ENCODE assay signal across 10 cellular contexts in genomic region chr12:6333566-6333965, GRCh38. TPM values are rescaled to one million over a fixed set of nuclear protein-coding genes. Genes with fewer than 3 reads are reported as not detected.
DNase-seq lines count a peak whose midpoint lies in the region; ATAC-seq and TF ChIP-seq lines count a peak whose summit lies in the region.
"Had no signal": no experiment of that assay in that cellular context is flagged by ENCODE, and none has a peak within 500 bp of the region (broad histone marks: within the 10 kb centered on the region; RNA-seq: fewer than 3 reads in every experiment).

No MANE protein-coding gene starts in this region.

- peak in 3 of 5 donors; percentile 26 to 61 (median 49) for DNase-seq in CD8-positive, alpha-beta memory T cell
- DNase-seq in SK-MEL-5 (ENCODE audit: low read depth, low spot score), result peak; percentile 35
- DNase-seq in epithelial cell of prostate (ENCODE audit: low read depth, low spot score), result peak; percentile 84
- DNase-seq in gastrocnemius medialis, result no peak
- no peak for DNase-seq in HAP-1 (ENCODE audit: low spot score in 2 of 2)
- DNase-seq in anterior cingulate cortex (lab: John Stamatoyannopoulos, UW), result no peak
- DNase-seq in NCI-H1694 treated with DMSO at 0.1 percent for 48 hours (lab: John Stamatoyannopoulos, UW), result no peak

- peak overlapping the region; percentile 26 for H3K27ac ChIP-seq in CD8-positive, alpha-beta memory T cell (ENCODE audit: low read depth, low read length)
- peak overlapping the region; percentile 98 for H3K27ac ChIP-seq in epithelial cell of prostate
- peak overlapping the region; percentile 92 to 99 (median 96) for H3K27ac ChIP-seq in gastrocnemius medialis

- H3K36me3 ChIP-seq in CD8-positive, alpha-beta memory T cell (ENCODE audit: insufficient read depth, low read length), result peaks cover 57% of the 10 kb centered on the region
- peaks cover 0 to 60% of the 10 kb centered on the region in 2 donors for H3K36me3 ChIP-seq in gastrocnemius medialis
- peaks cover 50% of the 10 kb centered on the region for H3K36me3 ChIP-seq in HAP-1 (replicated peaks)

- intact Hi-C loops in gastrocnemius medialis (cut with DNase I; ENCODE audit: low total_unique reads), result no loop called here

- H3K27me3 Mint-ChIP-seq in CD8-positive, alpha-beta memory T cell, result peaks cover 0 to 4% of the 10 kb centered on the region in 2 donors

- TF ChIP-seq CTCF in gastrocnemius medialis (IDR thresholded peaks at IDR 0.05 in 4 of 5, conservative IDR thresholded peaks at IDR 0.05 in 1 of 5), result no peak

- peak overlapping the region in 5 of 8 donors; percentile 79 to 100 (median 93) for H3K27ac Mint-ChIP-seq in CD8-positive, alpha-beta memory T cell

- no peaks in the 10 kb centered on the region for H3K9me3 ChIP-seq in CD8-positive, alpha-beta memory T cell (ENCODE audit: low read length)
- H3K9me3 ChIP-seq in gastrocnemius medialis, result no peaks in the 10 kb centered on the region
- no peaks in the 10 kb centered on the region for H3K9me3 ChIP-seq in HAP-1

- TF ChIP-seq POLR2A in gastrocnemius medialis (IDR thresholded peaks at IDR 0.05), result no peak

- H3K4me3 ChIP-seq in CD8-positive, alpha-beta memory T cell (ENCODE audit: low read length), result no peak overlapping the region
- H3K4me3 ChIP-seq in gastrocnemius medialis, result no peak overlapping the region
- H3K4me3 ChIP-seq in HAP-1, result no peak overlapping the region

- in situ Hi-C loops in SK-MEL-5 (cut with HindIII; ENCODE audit: low pct_unique_long_range_greater_than_20kb, low sequenced_read_pairs) (no loop called here), gastrocnemius medialis (cut with MboI; ENCODE audit: low sequenced_read_pairs in 4 of 4) (loop anchor here in 2 of 4 donors (5.0 to 25.0 kb wide), 4 partner anchors 44 to 131 kb away; partner anchors contain the start of genes LTBR (in 1 of the 2), SCNN1A (in 1 of the 2), TAPBPL (in 1 of the 2) and VAMP1 (in 1 of the 2)), HAP-1 (cut with MboI; ENCODE audit: low sequenced_read_pairs) (no loop called here)

- peak overlapping the region in 3 of 7 donors; percentile 68 to 78 (median 77) for H3K4me3 Mint-ChIP-seq in CD8-positive, alpha-beta memory T cell

- POLR2A ChIA-PET in CD8-positive, alpha-beta memory T cell (lab: Charles Lee), result interaction anchor here (0.6 to 4.3 kb wide), 2 partner anchors 10 to 30 kb away, joined by 3 to 34 read pairs; no protein-coding TSS in a partner anchor

- H3K36me3 Mint-ChIP-seq in CD8-positive, alpha-beta memory T cell, result peaks cover 8 to 62% (median 22%) of the 10 kb centered on the region in 3 donors

- ATAC-seq in gastrocnemius medialis (no peak), GM21526 (IDR thresholded peaks at IDR 0.05; ENCODE audit: low FRiP score, unreplicated experiment) (no peak)

- H3K4me1 Mint-ChIP-seq in CD8-positive, alpha-beta memory T cell, result peaks cover 14 to 53% (median 45%) of the 10 kb centered on the region in 3 donors

- CTCF ChIA-PET in CD8-positive, alpha-beta memory T cell (lab: Charles Lee), result interaction anchor here (1.4 to 6.6 kb wide), 7 partner anchors 11 to 205 kb away, joined by 8 to 106 read pairs (median 36); no protein-coding TSS in a partner anchor

- H3K4me1 ChIP-seq in CD8-positive, alpha-beta memory T cell (ENCODE audit: insufficient read depth, low read length), result peaks cover 65% of the 10 kb centered on the region
- H3K4me1 ChIP-seq in gastrocnemius medialis (peaks cover 43 to 44% of the 10 kb centered on the region in 2 donors), HAP-1 (peaks cover 23% of the 10 kb centered on the region)

- no peaks in the 10 kb centered on the region for H3K27me3 ChIP-seq in CD8-positive, alpha-beta memory T cell (ENCODE audit: insufficient read depth, low read length, poor library complexity, severe bottlenecking)
- H3K27me3 ChIP-seq in gastrocnemius medialis, result no peaks in the 10 kb centered on the region
- H3K27me3 ChIP-seq in HAP-1 (ENCODE audit: low read depth), result no peaks in the 10 kb centered on the region

- H3K9me3 Mint-ChIP-seq in CD8-positive, alpha-beta memory T cell, result no peaks in the 10 kb centered on the region

RNA-seq across cellular contexts. Expression of gene TNFRSF1A, which starts 8.3 kb away (rescaled TPM):
- 10 to 100 TPM; 62.1 to 62.9 TPM for total RNA-seq in CD8-positive, alpha-beta memory T cell
- polyA plus RNA-seq in CD8-positive, alpha-beta memory T cell, result 57.1 TPM
- total RNA-seq in SK-MEL-5 (2014; rRNA removed; shearing (Covaris generic)), result 82.4 and 98.0 TPM in 2 replicates
- polyA plus RNA-seq in SK-MEL-5 (2015; cell fraction: cytosol; rRNA removed), result 164 and 178 TPM in 2 replicates
- 45.9 and 50.5 TPM in 2 replicates for polyA plus RNA-seq in SK-MEL-5 (2015; cell fraction: nucleus; rRNA removed)
- total RNA-seq in gastrocnemius medialis, result 100 to 1,000 TPM; 103 to 220 (median 193) TPM

RNA-seq across cellular contexts. Expression of gene PLEKHG6, which starts 23.1 kb away (rescaled TPM):
- not detected for total RNA-seq in CD8-positive, alpha-beta memory T cell
- polyA plus RNA-seq in CD8-positive, alpha-beta memory T cell, result 0.72 TPM
- total RNA-seq in SK-MEL-5 (2014; rRNA removed; shearing (Covaris generic)), result not detected in 2 replicates
- 0.17 TPM in 1 of 2 replicates, not detected in the other for polyA plus RNA-seq in SK-MEL-5 (2015; cell fraction: cytosol; rRNA removed)
- not detected in 2 replicates for polyA plus RNA-seq in SK-MEL-5 (2015; cell fraction: nucleus; rRNA removed)
- total RNA-seq in gastrocnemius medialis, result under 1 TPM in 1 of 4 donors, not detected in 3; 0.29 TPM
- polyA plus RNA-seq: neural cell had no signal

RNA-seq across cellular contexts. Expression of gene SCNN1A, which starts 41.8 kb away (rescaled TPM):
- under 1 TPM; 0.77 to 0.93 TPM for total RNA-seq in CD8-positive, alpha-beta memory T cell
- polyA plus RNA-seq in CD8-positive, alpha-beta memory T cell, result 0.49 TPM
- total RNA-seq in SK-MEL-5 (2014; rRNA removed; shearing (Covaris generic)), result not detected in 2 replicates
- 0.56 TPM in 1 of 2 replicates, not detected in the other for polyA plus RNA-seq in SK-MEL-5 (2015; cell fraction: cytosol; rRNA removed)
- polyA plus RNA-seq in SK-MEL-5 (2015; cell fraction: nucleus; rRNA removed), result 0.08 TPM in 1 of 2 replicates, not detected in the other
- 1 to 10 TPM in 1 of 4 donors, under 1 TPM in 2, not detected in 1; 0.20 to 2.0 (median 0.38) TPM for total RNA-seq in gastrocnemius medialis
- total RNA-seq: cerebellum had no signal
- polyA plus RNA-seq: neural cell had no signal

RNA-seq across cellular contexts. Expression of gene LTBR, which starts 50.4 kb away (rescaled TPM):
- total RNA-seq in CD8-positive, alpha-beta memory T cell, result 1 to 10 TPM in 1 of 2 experiments, under 1 TPM in 1; 0.51 to 1.4 TPM
- not detected for polyA plus RNA-seq in CD8-positive, alpha-beta memory T cell
- total RNA-seq in SK-MEL-5 (2014; rRNA removed; shearing (Covaris generic)), result 127 and 128 TPM in 2 replicates
- 311 and 316 TPM in 2 replicates for polyA plus RNA-seq in SK-MEL-5 (2015; cell fraction: cytosol; rRNA removed)
- 324 and 339 TPM in 2 replicates for polyA plus RNA-seq in SK-MEL-5 (2015; cell fraction: nucleus; rRNA removed)
- 10 to 100 TPM; 40.2 to 98.6 (median 43.7) TPM for total RNA-seq in gastrocnemius medialis
- polyA plus RNA-seq: neural cell had no signal

Comparison
In these comparisons a context has a peak if more than half of its experiments do, and no peak if none do; other contexts are left out.
1. DNase-seq: peak in CD8-positive, alpha-beta memory T cell (3 of 5), SK-MEL-5 (single experiment) and epithelial cell of prostate (single experiment); none in gastrocnemius medialis (0 of 2), HAP-1 (0 of 2), anterior cingulate cortex (0 of 58) and NCI-H1694 treated with DMSO at 0.1 percent for 48 hours (single experiment).
2. H3K27ac ChIP-seq: peak in every context shown above with its lines; median percentile 98 in epithelial cell of prostate; 96 in gastrocnemius medialis; 26 in CD8-positive, alpha-beta memory T cell.